In genomic region chr2:84450288-84451227, GRCh38 we compare ENCODE assay signal across 17 cellular contexts. TPM values are rescaled to one million over a fixed set of nuclear protein-coding genes. Genes with fewer than 3 reads are reported as not detected.
DNase-seq lines count a peak whose midpoint lies in the region; ATAC-seq and TF ChIP-seq lines count a peak whose summit lies in the region.
"Had no signal": no experiment of that assay in that cellular context is flagged by ENCODE, and none has a peak within 500 bp of the region (broad histone marks: within the 10 kb centered on the region; RNA-seq: fewer than 3 reads in every experiment).

No MANE protein-coding gene starts in this region.

- no peaks in the 10 kb centered on the region for H3K27me3 Mint-ChIP-seq in glutamatergic neuron (ENCODE audit: unreplicated experiment)
- H3K27me3 Mint-ChIP-seq in immature natural killer cell (ENCODE audit: low read depth in 3 of 3): no peaks in the 10 kb centered on the region

- peaks cover 0 to 45% of the 10 kb centered on the region in 2 donors for H3K4me1 ChIP-seq in right atrium auricular region

- no peak for DNase-seq in Right ventricle myocardium inferior (ENCODE audit: missing footprints)
- no peak for DNase-seq in right atrium auricular region (ENCODE audit: low spot score)
- peak; percentile 85 for DNase-seq in NCI-H2171 treated with DMSO at 0.1 percent for 48 hours (lab: John Stamatoyannopoulos, UW)
- DNase-seq in glutamatergic neuron: peak; percentile 15
- no peak for DNase-seq in stimulated activated effector memory CD8-positive, alpha-beta T cell treated with anti-CD3 and anti-CD28 coated beads, Interleukin-12 subunit alpha, Interleukin-12 subunit beta, amount 100 ng/mL, for 72 hours (ENCODE audit: low spot score in 2 of 2)
- no peak for DNase-seq in immature natural killer cell
- DNase-seq in SK-N-DZ (ENCODE audit: low spot score): no peak
- DNase-seq: activated CD8-positive, alpha-beta memory T cell treated with anti-CD3 and anti-CD28 coated beads, Interleukin-2, amount 50 U/mL, for 48 hours; activated naive CD4-positive, alpha-beta T cell treated with anti-CD3 and anti-CD28 coated beads for 36 hours; brain microvascular endothelial cell; Kasumi-1; kidney glomerular epithelial cell; NCI-H1694; stimulated activated naive CD4-positive, alpha-beta T cell; uterus had no signal

- H3K27ac Mint-ChIP-seq in glutamatergic neuron (ENCODE audit: unreplicated experiment): no peak overlapping the region
- H3K27ac Mint-ChIP-seq in stimulated activated effector memory CD8-positive, alpha-beta T cell treated with anti-CD3 and anti-CD28 coated beads, Interleukin-12 subunit alpha, Interleukin-12 subunit beta, amount 100 ng/mL, for 72 hours: peak overlapping the region; percentile 45
- H3K27ac Mint-ChIP-seq in immature natural killer cell: peak overlapping the region in 2 of 6 donors; percentile 12 to 15
- H3K27ac Mint-ChIP-seq: activated naive CD4-positive, alpha-beta T cell treated with anti-CD3 and anti-CD28 coated beads for 36 hours; T-helper 1 cell treated with Interleukin-12 subunit alpha and Interleukin-12 subunit beta and Interleukin-4 antibody, amounts not matched to agents 30 μg/mL and 1 μg/mL, for 36 hours had no signal

- H3K4me3 ChIP-seq in right atrium auricular region: no peak overlapping the region
- H3K4me3 ChIP-seq: uterus had no signal

- intact Hi-C loops in Right ventricle myocardium inferior (cut with DNase I): no loop called here

- no peaks in the 10 kb centered on the region for H3K27me3 ChIP-seq in right atrium auricular region
- H3K27me3 ChIP-seq: brain microvascular endothelial cell, uterus had no signal

- no peaks in the 10 kb centered on the region for H3K9me3 ChIP-seq in right atrium auricular region
- H3K9me3 ChIP-seq: uterus had no signal

- H3K36me3 Mint-ChIP-seq in glutamatergic neuron (ENCODE audit: unreplicated experiment) (peaks cover 7% of the 10 kb centered on the region), immature natural killer cell (peaks cover 6 to 10% (median 7%) of the 10 kb centered on the region in 3 donors)
- H3K36me3 Mint-ChIP-seq in stimulated activated effector memory CD8-positive, alpha-beta T cell treated with anti-CD3 and anti-CD28 coated beads, Interleukin-12 subunit alpha, Interleukin-12 subunit beta, amount 100 ng/mL, for 72 hours: peaks cover 47% of the 10 kb centered on the region

- H3K4me3 Mint-ChIP-seq in glutamatergic neuron (ENCODE audit: unreplicated experiment) (no peak overlapping the region), immature natural killer cell (no peak overlapping the region)
- no peak overlapping the region for H3K4me3 Mint-ChIP-seq in stimulated activated effector memory CD8-positive, alpha-beta T cell treated with anti-CD3 and anti-CD28 coated beads, Interleukin-12 subunit alpha, Interleukin-12 subunit beta, amount 100 ng/mL, for 72 hours
- H3K4me3 Mint-ChIP-seq: activated naive CD4-positive, alpha-beta T cell treated with anti-CD3 and anti-CD28 coated beads for 36 hours; T-helper 1 cell treated with Interleukin-12 subunit alpha and Interleukin-12 subunit beta and Interleukin-4 antibody, amounts not matched to agents 30 μg/mL and 1 μg/mL, for 36 hours had no signal

- no peaks in the 10 kb centered on the region for H3K9me3 Mint-ChIP-seq in glutamatergic neuron (ENCODE audit: unreplicated experiment)
- H3K9me3 Mint-ChIP-seq in stimulated activated effector memory CD8-positive, alpha-beta T cell treated with anti-CD3 and anti-CD28 coated beads, Interleukin-12 subunit alpha, Interleukin-12 subunit beta, amount 100 ng/mL, for 72 hours: no peaks in the 10 kb centered on the region
- no peaks in the 10 kb centered on the region for H3K9me3 Mint-ChIP-seq in immature natural killer cell
- H3K9me3 Mint-ChIP-seq: activated naive CD4-positive, alpha-beta T cell treated with anti-CD3 and anti-CD28 coated beads for 36 hours; T-helper 1 cell treated with Interleukin-12 subunit alpha and Interleukin-12 subunit beta and Interleukin-4 antibody, amounts not matched to agents 30 μg/mL and 1 μg/mL, for 36 hours had no signal

- H3K4me1 Mint-ChIP-seq in glutamatergic neuron (ENCODE audit: low read depth, unreplicated experiment) (peaks cover 14% of the 10 kb centered on the region), immature natural killer cell (peaks cover 29 to 47% of the 10 kb centered on the region in 2 donors)
- peaks cover 33% of the 10 kb centered on the region for H3K4me1 Mint-ChIP-seq in stimulated activated effector memory CD8-positive, alpha-beta T cell treated with anti-CD3 and anti-CD28 coated beads, Interleukin-12 subunit alpha, Interleukin-12 subunit beta, amount 100 ng/mL, for 72 hours

- no peak overlapping the region for H3K27ac ChIP-seq in right atrium auricular region
- H3K27ac ChIP-seq: brain microvascular endothelial cell, uterus had no signal

- ATAC-seq in Right ventricle myocardium inferior: peak; percentile 31
- ATAC-seq in stimulated activated effector memory CD8-positive, alpha-beta T cell treated with anti-CD3 and anti-CD28 coated beads, Interleukin-12 subunit alpha, Interleukin-12 subunit beta, amount 100 ng/mL, for 72 hours: no peak
- ATAC-seq in HG02642 (IDR thresholded peaks at IDR 0.05; ENCODE audit: poor library complexity, unreplicated experiment): no peak

- H3K36me3 ChIP-seq in right atrium auricular region: peaks cover 12% of the 10 kb centered on the region
- H3K36me3 ChIP-seq: brain microvascular endothelial cell, uterus had no signal

- TF ChIP-seq CTCF in right atrium auricular region (IDR thresholded peaks at IDR 0.05) (no peak), glutamatergic neuron (IDR thresholded peaks at IDR 0.05; ENCODE audit: partially characterized antibody, unreplicated experiment) (no peak)

RNA-seq across cellular contexts. Expression of gene SUCLG1, which starts 8.5 kb away (rescaled TPM):
- total RNA-seq in Right ventricle myocardium inferior (309 TPM), right atrium auricular region (100 to 1,000 TPM; 139 to 197 TPM), glutamatergic neuron (ENCODE audit: unreplicated experiment) (68.5 TPM)
- polyA plus RNA-seq in immature natural killer cell: 100 to 1,000 TPM in 2 of 3 donors, 10 to 100 TPM in 1; 99.2 to 125 (median 105) TPM
- 138 and 139 TPM in 2 replicates for polyA plus RNA-seq in SK-N-DZ (2014; cell fraction: cytosol; rRNA removed)
- polyA plus RNA-seq in SK-N-DZ (2014; cell fraction: nucleus; rRNA removed): 92.1 and 103 TPM in 2 replicates

Comparison
In these comparisons a context has a peak if more than half of its experiments do, and no peak if none do; other contexts are left out.
1. DNase-seq: peak in NCI-H2171 treated with DMSO at 0.1 percent for 48 hours (single experiment) and glutamatergic neuron (single experiment); none in Right ventricle myocardium inferior (single experiment), right atrium auricular region (single experiment), stimulated activated effector memory CD8-positive, alpha-beta T cell treated with anti-CD3 and anti-CD28 coated beads, Interleukin-12 subunit alpha, Interleukin-12 subunit beta, amount 100 ng/mL, for 72 hours (0 of 2), immature natural killer cell (0 of 3) and SK-N-DZ (single experiment).